8 cellular contexts compared by ENCODE assay signal in the genomic region with DNA sequence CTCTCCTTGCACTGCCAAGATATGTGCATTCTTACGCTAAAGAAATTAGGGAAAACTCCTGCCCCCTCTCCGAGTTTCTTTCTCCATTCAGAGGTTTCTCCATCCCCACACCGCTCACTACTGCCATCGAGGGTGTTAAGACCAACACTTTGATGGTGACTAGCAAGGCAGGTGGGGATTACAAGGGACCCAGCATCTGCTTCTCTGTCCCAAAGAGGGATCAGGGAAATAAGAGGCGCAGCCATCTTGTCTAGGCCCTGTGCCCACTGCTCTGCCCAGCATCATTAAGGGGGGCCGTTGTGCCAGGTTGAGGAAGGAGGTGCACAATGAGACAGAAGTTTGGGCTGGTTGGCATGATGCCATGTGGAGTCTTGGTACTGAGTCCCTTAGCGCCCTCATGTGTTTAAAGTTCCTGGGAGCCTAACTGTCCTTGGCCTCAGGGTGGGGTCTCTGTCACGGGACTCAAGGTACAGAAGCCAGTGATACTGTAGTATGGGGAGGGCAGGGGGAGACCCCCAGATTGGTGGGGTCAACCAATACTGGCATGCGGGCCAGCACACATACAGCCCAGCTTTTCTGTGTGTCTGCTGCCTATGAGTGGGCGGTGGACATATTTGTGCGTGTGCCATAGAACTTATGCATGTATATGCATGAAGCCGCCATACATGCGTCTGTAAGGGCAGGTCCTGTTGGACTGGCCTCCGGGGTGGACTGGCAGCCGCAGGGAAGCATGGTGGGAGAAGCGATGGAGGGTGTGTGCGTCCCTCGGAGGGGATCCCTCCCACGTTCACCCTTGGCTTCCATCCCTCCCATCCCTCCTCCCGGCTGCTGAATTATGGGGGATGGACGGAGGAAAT. TPM values are rescaled to one million over a fixed set of nuclear protein-coding genes. Genes with fewer than 3 reads are reported as not detected.
DNase-seq lines count a peak whose midpoint lies in the region; ATAC-seq and TF ChIP-seq lines count a peak whose summit lies in the region.

No MANE protein-coding gene starts in this region.

- peaks cover 44% of the 10 kb centered on the region for H3K4me1 Mint-ChIP-seq in activated T-cell treated with anti-CD3 and anti-CD28 coated beads, Interleukin-2, amount 50 U/mL, for 4 hours (ENCODE audit: low read depth)

- no peaks in the 10 kb centered on the region for H3K36me3 ChIP-seq in ES-I3 (ENCODE audit: insufficient read depth, low read length)
- H3K36me3 ChIP-seq in left ventricle myocardium inferior: no peaks in the 10 kb centered on the region
- no peaks in the 10 kb centered on the region for H3K36me3 ChIP-seq in spleen

- no peaks in the 10 kb centered on the region for H3K36me3 Mint-ChIP-seq in activated T-cell treated with anti-CD3 and anti-CD28 coated beads, Interleukin-2, amount 50 U/mL, for 4 hours (ENCODE audit: insufficient read depth)

- peaks cover 3% of the 10 kb centered on the region; the same call in 1 of the 2 replicates for H3K4me1 ChIP-seq in ES-I3 (ENCODE audit: insufficient read depth, low read length)
- H3K4me1 ChIP-seq in left ventricle myocardium inferior: peaks cover 74% of the 10 kb centered on the region
- peaks cover 56 to 83% (median 74%) of the 10 kb centered on the region in 6 donors for H3K4me1 ChIP-seq in spleen

- no peak for TF ChIP-seq POLR2A in spleen (IDR thresholded peaks at IDR 0.05)

- CTCF ChIA-PET in AG04450 (lab: Charles Lee): interaction anchor here (0.8 to 4.1 kb wide), 12 partner anchors 9 to 524 kb away, joined by 3 to 31 read pairs (median 16); a partner anchor contains a TSS

- DNase-seq in AG04450 (ENCODE audit: low read depth, low spot score) (no peak), M059J (ENCODE audit: low read depth) (peak; percentile 64), left ventricle myocardium inferior (no peak), spleen (no peak), NCI-H2029 treated with DMSO at 0.1 percent for 48 hours (lab: John Stamatoyannopoulos, UW) (no peak)
- DNase-seq in activated T-cell treated with anti-CD3 and anti-CD28 coated beads, Interleukin-2, amount 50 U/mL, for 4 hours: peak; percentile 23

- H3K27me3 ChIP-seq in AG04450 (ENCODE audit: control insufficient read depth, insufficient read depth, low read length) (peaks cover 49% of the 10 kb centered on the region), left ventricle myocardium inferior (ENCODE audit: low read depth) (peaks cover 55% of the 10 kb centered on the region), spleen (replicated peaks in 1 of 7) (peaks cover 24 to 55% (median 54%) of the 10 kb centered on the region in 7 donors)

- TF ChIP-seq CTCF in AG04450 (IDR thresholded peaks at IDR 0.05; ENCODE audit: low read depth, low read length): 0 out of 2 replicates have a peak, but pooled peaks have one; percentile 19
- TF ChIP-seq CTCF in left ventricle myocardium inferior (IDR thresholded peaks at IDR 0.05; ENCODE audit: borderline replicate concordance): no peak
- TF ChIP-seq CTCF in spleen (IDR thresholded peaks at IDR 0.05 in 8 of 11, conservative IDR thresholded peaks at IDR 0.05 in 3 of 11): no peak

- H3K9ac ChIP-seq in ES-I3 (ENCODE audit: low read depth, low read length): peak overlapping the region; percentile 23; the same call in 1 of the 2 replicates

- peak overlapping the region; percentile 92 for H3K4me3 Mint-ChIP-seq in activated T-cell treated with anti-CD3 and anti-CD28 coated beads, Interleukin-2, amount 50 U/mL, for 4 hours

- peaks cover 41% of the 10 kb centered on the region for H3K27me3 Mint-ChIP-seq in activated T-cell treated with anti-CD3 and anti-CD28 coated beads, Interleukin-2, amount 50 U/mL, for 4 hours (ENCODE audit: low read depth)

- H3K4me3 ChIP-seq in AG04450 (ENCODE audit: low read depth, low read length): peak overlapping the region; percentile 86
- H3K4me3 ChIP-seq in left ventricle myocardium inferior: peak overlapping the region; percentile 93
- peak overlapping the region; percentile 71 to 91 (median 84) for H3K4me3 ChIP-seq in spleen

- intact Hi-C loops in left ventricle myocardium inferior (cut with micrococcal nuclease) (no loop called here), spleen (cut with DNase I; ENCODE audit: low total_unique reads) (no loop called here)

- 24 to 30% (median 28%) methylated on average over 20 to 21 of the region's 21 CpGs for WGBS in spleen, 5 donors

- H3K27ac ChIP-seq in AG04450 (ENCODE audit: low read depth, low read length): no peak overlapping the region
- peak overlapping the region; percentile 99 for H3K27ac ChIP-seq in left ventricle myocardium inferior (replicated peaks)
- H3K27ac ChIP-seq in spleen: peak overlapping the region in 7 of 8 donors; percentile 80 to 95 (median 91)

- POLR2A ChIA-PET in AG04450 (lab: Yijun Ruan, JAX): interaction anchor here (0.7 to 1.2 kb wide), 6 partner anchors 40 to 600 kb away, joined by 3 to 10 read pairs (median 5); a partner anchor contains a TSS

- H3K9me3 ChIP-seq in AG04450 (ENCODE audit: control insufficient read depth, insufficient read depth, low read length) (no peaks in the 10 kb centered on the region; the same call in 1 of the 2 replicates), ES-I3 (ENCODE audit: control insufficient read depth, insufficient read depth, low read length) (no peaks in the 10 kb centered on the region), left ventricle myocardium inferior (replicated peaks) (no peaks in the 10 kb centered on the region), spleen (no peaks in the 10 kb centered on the region)

- H3K9me3 Mint-ChIP-seq in activated T-cell treated with anti-CD3 and anti-CD28 coated beads, Interleukin-2, amount 50 U/mL, for 4 hours: no peaks in the 10 kb centered on the region

- no peak for ATAC-seq in activated T-cell treated with anti-CD3 and anti-CD28 coated beads, Interleukin-2, amount 50 U/mL, for 4 hours
- ATAC-seq in GM18858 (IDR thresholded peaks at IDR 0.05; ENCODE audit: unreplicated experiment): no peak

RNA-seq across cellular contexts. Expression of a gene that starts 5.5 kb away (rescaled TPM):
- polyA plus RNA-seq in AG04450 (2011; rRNA removed) (0.51 and 0.56 TPM in 2 replicates), spleen (1 to 10 TPM; 1.4 to 2.0 (median 1.7) TPM)
- polyA minus RNA-seq in AG04450 (2011; rRNA and poly(A)+ RNA removed): 0.60 and 0.91 TPM in 2 replicates
- 0.59 and 2.9 TPM in 2 replicates for total RNA-seq in M059J (2014; rRNA removed; shearing (Covaris generic))
- total RNA-seq in activated T-cell treated with anti-CD3 and anti-CD28 coated beads, Interleukin-2, amount 50 U/mL, for 4 hours: 1 to 10 TPM in 2 of 3 donors, under 1 TPM in 1; 0.84 to 2.0 (median 1.1) TPM
- total RNA-seq in left ventricle myocardium inferior (0.71 TPM), spleen (1 to 10 TPM in 6 of 7 donors, not detected in 1; 1.6 to 4.3 (median 2.4) TPM)

RNA-seq across cellular contexts. Expression of a gene that starts 20.6 kb away (rescaled TPM):
- polyA plus RNA-seq in AG04450 (2011; rRNA removed) (10.1 and 12.9 TPM in 2 replicates), spleen (1 to 10 TPM; 7.3 to 9.5 (median 8.7) TPM)
- 8.8 and 8.9 TPM in 2 replicates for polyA minus RNA-seq in AG04450 (2011; rRNA and poly(A)+ RNA removed)
- total RNA-seq in M059J (2014; rRNA removed; shearing (Covaris generic)): 22.8 and 36.2 TPM in 2 replicates
- total RNA-seq in activated T-cell treated with anti-CD3 and anti-CD28 coated beads, Interleukin-2, amount 50 U/mL, for 4 hours: 1 to 10 TPM; 4.2 to 4.5 (median 4.3) TPM
- total RNA-seq in left ventricle myocardium inferior (1.7 TPM), spleen (1 to 10 TPM; 4.6 to 7.7 (median 6.0) TPM)

RNA-seq across cellular contexts. Expression of a gene that starts 33.0 kb away (rescaled TPM):
- polyA plus RNA-seq in AG04450 (2011; rRNA removed) (25.9 and 37.5 TPM in 2 replicates), spleen (100 to 1,000 TPM in 2 of 3 donors, 10 to 100 TPM in 1; 76.4 to 313 (median 286) TPM)
- polyA minus RNA-seq in AG04450 (2011; rRNA and poly(A)+ RNA removed): 60.1 and 73.7 TPM in 2 replicates
- total RNA-seq in M059J (2014; rRNA removed; shearing (Covaris generic)): 74.5 and 90.0 TPM in 2 replicates
- 10 to 100 TPM; 46.3 to 63.4 (median 48.8) TPM for total RNA-seq in activated T-cell treated with anti-CD3 and anti-CD28 coated beads, Interleukin-2, amount 50 U/mL, for 4 hours
- total RNA-seq in left ventricle myocardium inferior (82.1 TPM), spleen (100 to 1,000 TPM in 2 of 7 donors, 10 to 100 TPM in 5; 70.8 to 205 (median 84.6) TPM)

RNA-seq across cellular contexts. Expression of a gene that starts 43.6 kb away (rescaled TPM):
- 1.1 and 1.4 TPM in 2 replicates for polyA plus RNA-seq in AG04450 (2011; rRNA removed)
- 1.0 and 3.1 TPM in 2 replicates for polyA minus RNA-seq in AG04450 (2011; rRNA and poly(A)+ RNA removed)
- total RNA-seq in M059J (2014; rRNA removed; shearing (Covaris generic)): 15.1 and 17.9 TPM in 2 replicates
- total RNA-seq in activated T-cell treated with anti-CD3 and anti-CD28 coated beads, Interleukin-2, amount 50 U/mL, for 4 hours: under 1 TPM; 0.30 to 0.61 (median 0.32) TPM
- 42.9 TPM for total RNA-seq in left ventricle myocardium inferior
- total RNA-seq in spleen: 10 to 100 TPM in 5 of 7 donors, 1 to 10 TPM in 2; 8.0 to 19.4 (median 10.3) TPM
- polyA plus RNA-seq in spleen: 1 to 10 TPM; 3.7 to 8.0 (median 7.8) TPM

RNA-seq across cellular contexts. Expression of a gene that starts 50.5 kb away (rescaled TPM):
- not detected in 2 replicates for polyA plus RNA-seq in AG04450 (2011; rRNA removed)
- polyA minus RNA-seq in AG04450 (2011; rRNA and poly(A)+ RNA removed): not detected in 2 replicates
- not detected in 2 replicates for total RNA-seq in M059J (2014; rRNA removed; shearing (Covaris generic))
- not detected for total RNA-seq in activated T-cell treated with anti-CD3 and anti-CD28 coated beads, Interleukin-2, amount 50 U/mL, for 4 hours
- not detected for total RNA-seq in left ventricle myocardium inferior
- total RNA-seq in spleen: not detected
- not detected for polyA plus RNA-seq in spleen

Comparison
In these comparisons a context has a peak if more than half of its experiments do, and no peak if none do; other contexts are left out.
1. DNase-seq: peak in M059J (single experiment) and activated T-cell treated with anti-CD3 and anti-CD28 coated beads, Interleukin-2, amount 50 U/mL, for 4 hours (single experiment); none in AG04450 (single experiment), left ventricle myocardium inferior (single experiment), spleen (single experiment) and NCI-H2029 treated with DMSO at 0.1 percent for 48 hours (single experiment).
2. Peak in every context shown above with its lines, with median percentiles within 50 percentile points of each other: H3K4me3 ChIP-seq.